In genomic region chr11:121907379-121907778, GRCh38 we compare ENCODE assay signal across 25 cellular contexts.
DNase-seq lines count a peak whose midpoint lies in the region; ATAC-seq, FAIRE-seq and TF ChIP-seq lines count a peak whose summit lies in the region.
"Had no signal": no experiment of that assay in that cellular context is flagged by ENCODE, and none has a peak within 500 bp of the region (broad histone marks: within the 10 kb centered on the region; RNA-seq: fewer than 3 reads in every experiment).

No MANE protein-coding gene starts in this region.

- no peaks in the 10 kb centered on the region for H3K4me1 Mint-ChIP-seq in stimulated activated naive CD8-positive, alpha-beta T cell treated with anti-CD3 and anti-CD28 coated beads, Interleukin-15, amount 100 ng/mL, for 72 hours
- H3K4me1 Mint-ChIP-seq in immature natural killer cell = peaks cover 22 to 28% of the 10 kb centered on the region in 2 donors
- H3K4me1 Mint-ChIP-seq in natural killer cell treated with Interleukin-12 subunit alpha and Interleukin-12 subunit beta and Interleukin-15 and Interleukin-18, amount 100 ng/mL, for 72 hours (ENCODE audit: low read depth in 2 of 2) = peaks cover 12 to 19% of the 10 kb centered on the region in 2 donors
- H3K4me1 Mint-ChIP-seq in stimulated activated memory B cell treated with anti-CD40 and anti-IgM and Interleukin-4, amounts not matched to agents 10 μg/mL and 1 μg/mL and 100 μg/mL, for 72 hours = peaks cover 22% of the 10 kb centered on the region
- peaks cover 11% of the 10 kb centered on the region for H3K4me1 Mint-ChIP-seq in activated CD8-positive, alpha-beta T cell treated with anti-CD3 and anti-CD28 coated beads, Interleukin-2, amount 10 ng/mL, durations not matched to agents 7 days and 5 days (ENCODE audit: low read depth)
- H3K4me1 Mint-ChIP-seq: CD4-positive, alpha-beta memory T cell; CD4-positive, CD25-positive, alpha-beta regulatory T cell had no signal

- TF ChIP-seq POLR2A in GM12892 (IDR thresholded peaks at IDR 0.05; ENCODE audit: low read depth, low read length) = no peak

- H3K27ac Mint-ChIP-seq in stimulated activated naive CD8-positive, alpha-beta T cell treated with anti-CD3 and anti-CD28 coated beads, Interleukin-15, amount 100 ng/mL, for 72 hours = no peak overlapping the region
- H3K27ac Mint-ChIP-seq in immature natural killer cell = no peak overlapping the region
- H3K27ac Mint-ChIP-seq in natural killer cell treated with Interleukin-12 subunit alpha and Interleukin-12 subunit beta and Interleukin-15 and Interleukin-18, amount 100 ng/mL, for 72 hours = no peak overlapping the region
- H3K27ac Mint-ChIP-seq in stimulated activated memory B cell treated with anti-CD40 and anti-IgM and Interleukin-4, amounts not matched to agents 10 μg/mL and 1 μg/mL and 100 μg/mL, for 72 hours = no peak overlapping the region
- H3K27ac Mint-ChIP-seq in activated CD8-positive, alpha-beta T cell treated with anti-CD3 and anti-CD28 coated beads, Interleukin-2, amount 10 ng/mL, durations not matched to agents 7 days and 5 days = no peak overlapping the region
- H3K27ac Mint-ChIP-seq: CD14-positive monocyte; CD4-positive, alpha-beta memory T cell; CD4-positive, CD25-positive, alpha-beta regulatory T cell; CD8-positive, alpha-beta memory T cell had no signal

- POLR2A ChIA-PET in activated CD8-positive, alpha-beta T cell treated with anti-CD3 and anti-CD28 coated beads, Interleukin-2, amount 10 ng/mL, durations not matched to agents 7 days and 5 days (lab: Charles Lee) = no interaction called here

- CTCF ChIA-PET in activated CD8-positive, alpha-beta T cell treated with anti-CD3 and anti-CD28 coated beads, Interleukin-2, amount 10 ng/mL, durations not matched to agents 7 days and 5 days (lab: Charles Lee) = no interaction called here

- FAIRE-seq in GM12892 (lab: Jason Lieb, UNC) = no peak
- FAIRE-seq: A549, GM12878 had no signal

- H3K27me3 Mint-ChIP-seq in stimulated activated naive CD8-positive, alpha-beta T cell treated with anti-CD3 and anti-CD28 coated beads, Interleukin-15, amount 100 ng/mL, for 72 hours = peaks cover 22% of the 10 kb centered on the region
- H3K27me3 Mint-ChIP-seq in immature natural killer cell (ENCODE audit: low read depth in 3 of 3) = peaks cover 0 to 12% (median 2%) of the 10 kb centered on the region in 3 donors
- H3K27me3 Mint-ChIP-seq in natural killer cell treated with Interleukin-12 subunit alpha and Interleukin-12 subunit beta and Interleukin-15 and Interleukin-18, amount 100 ng/mL, for 72 hours = peaks cover 16 to 24% of the 10 kb centered on the region in 2 donors
- peaks cover 12% of the 10 kb centered on the region for H3K27me3 Mint-ChIP-seq in stimulated activated memory B cell treated with anti-CD40 and anti-IgM and Interleukin-4, amounts not matched to agents 10 μg/mL and 1 μg/mL and 100 μg/mL, for 72 hours
- peaks cover 2% of the 10 kb centered on the region for H3K27me3 Mint-ChIP-seq in activated CD8-positive, alpha-beta T cell treated with anti-CD3 and anti-CD28 coated beads, Interleukin-2, amount 10 ng/mL, durations not matched to agents 7 days and 5 days (ENCODE audit: low read depth)

- peak; percentile 72 for ATAC-seq in stimulated activated naive CD8-positive, alpha-beta T cell treated with anti-CD3 and anti-CD28 coated beads, Interleukin-15, amount 100 ng/mL, for 72 hours
- no peak for ATAC-seq in stimulated activated naive CD8-positive, alpha-beta T cell treated with anti-CD3 and anti-CD28 coated beads, Interleukin-15, Interleukin-2, amounts not matched to agents 100 U/mL and 50 U/mL, for 24 hours
- ATAC-seq in natural killer cell treated with Interleukin-12 subunit alpha and Interleukin-12 subunit beta and Interleukin-15 and Interleukin-18, amount 100 ng/mL, for 72 hours = peak; percentile 67 to 79
- ATAC-seq in stimulated activated memory B cell treated with anti-CD40 and anti-IgM and Interleukin-4, amounts not matched to agents 10 μg/mL and 1 μg/mL and 100 μg/mL, for 72 hours = peak; percentile 46
- ATAC-seq in activated CD8-positive, alpha-beta T cell treated with anti-CD3 and anti-CD28 coated beads, Interleukin-2, amount 10 ng/mL, durations not matched to agents 7 days and 5 days = no peak
- ATAC-seq: A549, GM12878 had no signal

- H3K4me3 Mint-ChIP-seq in stimulated activated naive CD8-positive, alpha-beta T cell treated with anti-CD3 and anti-CD28 coated beads, Interleukin-15, amount 100 ng/mL, for 72 hours = no peak overlapping the region
- peak overlapping the region; percentile 3 to 61 (median 19) for H3K4me3 Mint-ChIP-seq in immature natural killer cell
- H3K4me3 Mint-ChIP-seq in natural killer cell treated with Interleukin-12 subunit alpha and Interleukin-12 subunit beta and Interleukin-15 and Interleukin-18, amount 100 ng/mL, for 72 hours = peak overlapping the region; percentile 5
- no peak overlapping the region for H3K4me3 Mint-ChIP-seq in stimulated activated memory B cell treated with anti-CD40 and anti-IgM and Interleukin-4, amounts not matched to agents 10 μg/mL and 1 μg/mL and 100 μg/mL, for 72 hours
- H3K4me3 Mint-ChIP-seq in activated CD8-positive, alpha-beta T cell treated with anti-CD3 and anti-CD28 coated beads, Interleukin-2, amount 10 ng/mL, durations not matched to agents 7 days and 5 days = no peak overlapping the region
- H3K4me3 Mint-ChIP-seq: CD14-positive monocyte; CD4-positive, alpha-beta memory T cell; CD4-positive, CD25-positive, alpha-beta regulatory T cell; CD8-positive, alpha-beta memory T cell had no signal

- no peaks in the 10 kb centered on the region for H3K9me3 Mint-ChIP-seq in stimulated activated naive CD8-positive, alpha-beta T cell treated with anti-CD3 and anti-CD28 coated beads, Interleukin-15, amount 100 ng/mL, for 72 hours
- H3K9me3 Mint-ChIP-seq in immature natural killer cell = no peaks in the 10 kb centered on the region
- H3K9me3 Mint-ChIP-seq in natural killer cell treated with Interleukin-12 subunit alpha and Interleukin-12 subunit beta and Interleukin-15 and Interleukin-18, amount 100 ng/mL, for 72 hours = no peaks in the 10 kb centered on the region
- H3K9me3 Mint-ChIP-seq in stimulated activated memory B cell treated with anti-CD40 and anti-IgM and Interleukin-4, amounts not matched to agents 10 μg/mL and 1 μg/mL and 100 μg/mL, for 72 hours = peaks cover 4% of the 10 kb centered on the region
- H3K9me3 Mint-ChIP-seq in activated CD8-positive, alpha-beta T cell treated with anti-CD3 and anti-CD28 coated beads, Interleukin-2, amount 10 ng/mL, durations not matched to agents 7 days and 5 days (ENCODE audit: insufficient read depth) = no peaks in the 10 kb centered on the region

- peaks cover 0 to 4% (median 0%) of the 10 kb centered on the region in 3 donors for H3K36me3 Mint-ChIP-seq in immature natural killer cell
- H3K36me3 Mint-ChIP-seq in natural killer cell treated with Interleukin-12 subunit alpha and Interleukin-12 subunit beta and Interleukin-15 and Interleukin-18, amount 100 ng/mL, for 72 hours = no peaks in the 10 kb centered on the region
- H3K36me3 Mint-ChIP-seq in stimulated activated memory B cell treated with anti-CD40 and anti-IgM and Interleukin-4, amounts not matched to agents 10 μg/mL and 1 μg/mL and 100 μg/mL, for 72 hours = no peaks in the 10 kb centered on the region
- H3K36me3 Mint-ChIP-seq in activated CD8-positive, alpha-beta T cell treated with anti-CD3 and anti-CD28 coated beads, Interleukin-2, amount 10 ng/mL, durations not matched to agents 7 days and 5 days (ENCODE audit: low read depth) = no peaks in the 10 kb centered on the region
- H3K36me3 Mint-ChIP-seq: CD4-positive, alpha-beta memory T cell; CD4-positive, CD25-positive, alpha-beta regulatory T cell; CD8-positive, alpha-beta memory T cell had no signal

- no peak for DNase-seq in stimulated activated naive CD8-positive, alpha-beta T cell treated with anti-CD3 and anti-CD28 coated beads, Interleukin-15, amount 100 ng/mL, for 72 hours
- no peak for DNase-seq in stimulated activated naive CD8-positive, alpha-beta T cell treated with anti-CD3 and anti-CD28 coated beads, Interleukin-15, Interleukin-2, amounts not matched to agents 100 U/mL and 50 U/mL, for 24 hours
- DNase-seq in immature natural killer cell (no peak), GM12892 (ENCODE audit: insufficient read length) (no peak), SW480 (ENCODE audit: low spot score) (no peak)
- no peak for DNase-seq in natural killer cell treated with Interleukin-12 subunit alpha and Interleukin-12 subunit beta and Interleukin-15 and Interleukin-18, amount 100 ng/mL, for 72 hours (ENCODE audit: low spot score)
- DNase-seq in activated CD8-positive, alpha-beta T cell treated with anti-CD3 and anti-CD28 coated beads, Interleukin-2, amount 10 ng/mL, durations not matched to agents 7 days and 5 days = no peak
- DNase-seq: ACHN; BE2C; C1 segment of cervical spinal cord; CD4-positive, alpha-beta memory T cell; CD4-positive, CD25-positive, alpha-beta regulatory T cell; CD8-positive, alpha-beta memory T cell; COR-L47; DMS 273 treated with DMSO at 0.1 percent for 48 hours; DMS153; DMS53; DMS79; DND-41; EL; GDM1 had no signal

Comparison
In these comparisons a context has a peak if more than half of its experiments do, and no peak if none do; other contexts are left out.
1. ATAC-seq: peak in stimulated activated naive CD8-positive, alpha-beta T cell treated with anti-CD3 and anti-CD28 coated beads, Interleukin-15, amount 100 ng/mL, for 72 hours (single experiment), natural killer cell treated with Interleukin-12 subunit alpha and Interleukin-12 subunit beta and Interleukin-15 and Interleukin-18, amount 100 ng/mL, for 72 hours (2 of 2) and stimulated activated memory B cell treated with anti-CD40 and anti-IgM and Interleukin-4, amounts not matched to agents 10 μg/mL and 1 μg/mL and 100 μg/mL, for 72 hours (single experiment); none in stimulated activated naive CD8-positive, alpha-beta T cell treated with anti-CD3 and anti-CD28 coated beads, Interleukin-15, Interleukin-2, amounts not matched to agents 100 U/mL and 50 U/mL, for 24 hours (single experiment) and activated CD8-positive, alpha-beta T cell treated with anti-CD3 and anti-CD28 coated beads, Interleukin-2, amount 10 ng/mL, durations not matched to agents 7 days and 5 days (single experiment).
2. H3K4me3 Mint-ChIP-seq: peak in immature natural killer cell (5 of 5) and natural killer cell treated with Interleukin-12 subunit alpha and Interleukin-12 subunit beta and Interleukin-15 and Interleukin-18, amount 100 ng/mL, for 72 hours (single experiment); none in stimulated activated naive CD8-positive, alpha-beta T cell treated with anti-CD3 and anti-CD28 coated beads, Interleukin-15, amount 100 ng/mL, for 72 hours (0 of 2), stimulated activated memory B cell treated with anti-CD40 and anti-IgM and Interleukin-4, amounts not matched to agents 10 μg/mL and 1 μg/mL and 100 μg/mL, for 72 hours (single experiment) and activated CD8-positive, alpha-beta T cell treated with anti-CD3 and anti-CD28 coated beads, Interleukin-2, amount 10 ng/mL, durations not matched to agents 7 days and 5 days (single experiment).